In genomic region chr12:122996621-122997342, GRCh38 we compare ENCODE assay signal across 1 cellular context.
TF ChIP-seq lines count a peak whose summit lies in the region.

No MANE protein-coding gene starts in this region.

TF ChIP-seq in H1, 55 proteins besides CTCF, POLR2A, EP300 and RAD21:
- TF ChIP-seq TEAD4 (IDR thresholded peaks at IDR 0.05; ENCODE audit: low read depth, low read length) (no peak), ZNF274 (IDR thresholded peaks at IDR 0.05; ENCODE audit: borderline replicate concordance, extremely low read depth, low read length) (no peak), HDAC6 (IDR thresholded peaks at IDR 0.05; ENCODE audit: low read depth, low read length) (no peak), SIRT6 (IDR thresholded peaks at IDR 0.05; ENCODE audit: low read length) (no peak), SP1 (IDR thresholded peaks at IDR 0.05; ENCODE audit: low read depth, low read length) (no peak), SIN3A (conservative IDR thresholded peaks at IDR 0.05 in 1 of 2, IDR thresholded peaks at IDR 0.05 in 1 of 2; ENCODE audit: low read depth in 1 of 2, low read length in 2 of 2) (no peak), SP2 (IDR thresholded peaks at IDR 0.05; ENCODE audit: low read length) (no peak), EZH2 (IDR thresholded peaks at IDR 0.05; ENCODE audit: low read depth, low read length, severe bottlenecking) (no peak), POU5F1 (IDR thresholded peaks at IDR 0.05; ENCODE audit: low read depth, low read length) (no peak), CBX8 (IDR thresholded peaks at IDR 0.05; ENCODE audit: borderline replicate concordance, low read depth, low read length) (no peak), ATF3 (IDR thresholded peaks at IDR 0.05; ENCODE audit: insufficient read depth, low read depth, low read length) (no peak)
